16 cellular contexts compared by ENCODE assay signal in genomic region chr9:99955606-99956005, GRCh38. TPM values are rescaled to one million over a fixed set of nuclear protein-coding genes. Genes with fewer than 3 reads are reported as not detected.
DNase-seq lines count a peak whose midpoint lies in the region; ATAC-seq and TF ChIP-seq lines count a peak whose summit lies in the region.
"Had no signal": no experiment of that assay in that cellular context is flagged by ENCODE, and none has a peak within 500 bp of the region (broad histone marks: within the 10 kb centered on the region; RNA-seq: fewer than 3 reads in every experiment).

No MANE protein-coding gene starts in this region.

- TF ChIP-seq CTCF in GM13976 (IDR thresholded peaks at IDR 0.05; ENCODE audit: borderline replicate concordance, control extremely low read depth, extremely low read depth, insufficient read depth, missing control alignments): no peak

- H3K36me3 Mint-ChIP-seq in activated T-cell treated with anti-CD3 and anti-CD28 coated beads, Interleukin-2, amount 50 U/mL, for 4 hours (ENCODE audit: insufficient read depth): peaks cover 27% of the 10 kb centered on the region
- H3K36me3 Mint-ChIP-seq in activated naive CD8-positive, alpha-beta T cell treated with anti-CD3 and anti-CD28 coated beads, Interleukin-2, amount 50 U/mL, for 24 hours (ENCODE audit: low read depth): peaks cover 32% of the 10 kb centered on the region
- H3K36me3 Mint-ChIP-seq in CD4-positive, alpha-beta memory T cell: peaks cover 42 to 44% of the 10 kb centered on the region in 2 donors

- H3K4me3 ChIP-seq in CD4-positive, alpha-beta memory T cell (ENCODE audit: low read length in 2 of 2): no peak overlapping the region
- H3K4me3 ChIP-seq: BLaER1, Peyer's patch had no signal

- no peaks in the 10 kb centered on the region for H3K27me3 Mint-ChIP-seq in activated T-cell treated with anti-CD3 and anti-CD28 coated beads, Interleukin-2, amount 50 U/mL, for 4 hours (ENCODE audit: low read depth)
- no peaks in the 10 kb centered on the region for H3K27me3 Mint-ChIP-seq in activated naive CD8-positive, alpha-beta T cell treated with anti-CD3 and anti-CD28 coated beads, Interleukin-2, amount 50 U/mL, for 24 hours
- no peaks in the 10 kb centered on the region for H3K27me3 Mint-ChIP-seq in stimulated activated naive CD8-positive, alpha-beta T cell treated with anti-CD3 and anti-CD28 coated beads, Interleukin-15, amount 100 ng/mL, for 72 hours
- H3K27me3 Mint-ChIP-seq in CD4-positive, alpha-beta memory T cell: no peaks in the 10 kb centered on the region

- CTCF ChIA-PET in CD4-positive, alpha-beta memory T cell (lab: Charles Lee; ENCODE audit: partially characterized antibody): no interaction called here

- peaks cover 17% of the 10 kb centered on the region for H3K4me1 Mint-ChIP-seq in activated T-cell treated with anti-CD3 and anti-CD28 coated beads, Interleukin-2, amount 50 U/mL, for 4 hours (ENCODE audit: low read depth)
- peaks cover 27% of the 10 kb centered on the region for H3K4me1 Mint-ChIP-seq in activated naive CD8-positive, alpha-beta T cell treated with anti-CD3 and anti-CD28 coated beads, Interleukin-2, amount 50 U/mL, for 24 hours
- H3K4me1 Mint-ChIP-seq in stimulated activated naive CD8-positive, alpha-beta T cell treated with anti-CD3 and anti-CD28 coated beads, Interleukin-15, amount 100 ng/mL, for 72 hours: peaks cover 23% of the 10 kb centered on the region
- peaks cover 11 to 19% (median 17%) of the 10 kb centered on the region in 4 donors for H3K4me1 Mint-ChIP-seq in CD4-positive, alpha-beta memory T cell
- H3K4me1 Mint-ChIP-seq: H9 had no signal

- peak overlapping the region; percentile 57 for H3K27ac Mint-ChIP-seq in activated naive CD8-positive, alpha-beta T cell treated with anti-CD3 and anti-CD28 coated beads, Interleukin-2, amount 50 U/mL, for 24 hours
- peak overlapping the region in 1 of 2 donors; percentile 76 for H3K27ac Mint-ChIP-seq in stimulated activated naive CD8-positive, alpha-beta T cell treated with anti-CD3 and anti-CD28 coated beads, Interleukin-15, amount 100 ng/mL, for 72 hours
- H3K27ac Mint-ChIP-seq in CD4-positive, alpha-beta memory T cell: peak overlapping the region in 1 of 7 donors; percentile 25

- H3K4me3 Mint-ChIP-seq in activated T-cell treated with anti-CD3 and anti-CD28 coated beads, Interleukin-2, amount 50 U/mL, for 4 hours: no peak overlapping the region
- H3K4me3 Mint-ChIP-seq in activated naive CD8-positive, alpha-beta T cell treated with anti-CD3 and anti-CD28 coated beads, Interleukin-2, amount 50 U/mL, for 24 hours: peak overlapping the region; percentile 32
- H3K4me3 Mint-ChIP-seq in stimulated activated naive CD8-positive, alpha-beta T cell treated with anti-CD3 and anti-CD28 coated beads, Interleukin-15, amount 100 ng/mL, for 72 hours: peak overlapping the region; percentile 29 to 32
- peak overlapping the region in 1 of 8 donors; percentile 21 for H3K4me3 Mint-ChIP-seq in CD4-positive, alpha-beta memory T cell
- H3K4me3 Mint-ChIP-seq: H9 had no signal

- H3K4me1 ChIP-seq in CD4-positive, alpha-beta memory T cell (ENCODE audit: insufficient read depth, low read length): peaks cover 7% of the 10 kb centered on the region
- H3K4me1 ChIP-seq: BLaER1, Peyer's patch had no signal

- H3K27ac ChIP-seq in CD4-positive, alpha-beta memory T cell (ENCODE audit: low read depth, low read length): no peak overlapping the region
- H3K27ac ChIP-seq: BLaER1, Peyer's patch had no signal

- no peak for DNase-seq in activated T-cell treated with anti-CD3 and anti-CD28 coated beads, Interleukin-2, amount 50 U/mL, for 4 hours
- no peak for DNase-seq in activated T-cell treated with anti-CD3 and anti-CD28 coated beads, Interleukin-2, amount 50 U/mL, for 1 hour
- DNase-seq in GM13976 (ENCODE audit: low spot score) (peak; percentile 9), NCI-H1436 treated with DMSO at 0.1 percent for 48 hours (lab: John Stamatoyannopoulos, UW) (no peak)
- no peak for DNase-seq in activated naive CD8-positive, alpha-beta T cell treated with anti-CD3 and anti-CD28 coated beads, Interleukin-2, amount 50 U/mL, for 24 hours
- DNase-seq in stimulated activated naive CD8-positive, alpha-beta T cell treated with anti-CD3 and anti-CD28 coated beads, Interleukin-15, amount 100 ng/mL, for 72 hours: no peak
- DNase-seq in CD4-positive, alpha-beta memory T cell: no peak
- DNase-seq: H9; KG1; NCI-H1105 treated with DMSO at 0.1 percent for 48 hours; NCI-H1694 treated with DMSO at 0.1 percent for 48 hours; NCI-H510A; NCI-H748 treated with DMSO at 0.1 percent for 48 hours; NK-92 treated with Interleukin-12 subunit alpha and Interleukin-12 subunit beta, amount 100 ng/mL, for 24 hours; Peyer's patch had no signal

- ATAC-seq in activated T-cell treated with anti-CD3 and anti-CD28 coated beads, Interleukin-2, amount 50 U/mL, for 4 hours: peak; percentile 65 to 69
- ATAC-seq in activated naive CD8-positive, alpha-beta T cell treated with anti-CD3 and anti-CD28 coated beads, Interleukin-2, amount 50 U/mL, for 24 hours: peak; percentile 86
- peak; percentile 63 for ATAC-seq in stimulated activated naive CD8-positive, alpha-beta T cell treated with anti-CD3 and anti-CD28 coated beads, Interleukin-15, amount 100 ng/mL, for 72 hours

- no peaks in the 10 kb centered on the region for H3K27me3 ChIP-seq in CD4-positive, alpha-beta memory T cell (ENCODE audit: insufficient read depth, low read length)
- H3K27me3 ChIP-seq: BLaER1, Peyer's patch had no signal

- peaks cover 12% of the 10 kb centered on the region for H3K36me3 ChIP-seq in CD4-positive, alpha-beta memory T cell (ENCODE audit: insufficient read depth, low read length)

- in situ Hi-C loops in GM13976 (cut with MboI; ENCODE audit: low sequenced_read_pairs, unreplicated experiment): no loop called here

- no peaks in the 10 kb centered on the region for H3K9me3 ChIP-seq in CD4-positive, alpha-beta memory T cell (ENCODE audit: control insufficient read depth in 1 of 2, low read length in 2 of 2)
- H3K9me3 ChIP-seq: Peyer's patch had no signal

- intact Hi-C loops in CD4-positive, alpha-beta memory T cell (cut with micrococcal nuclease): no loop called here

- no peaks in the 10 kb centered on the region for H3K9me3 Mint-ChIP-seq in activated T-cell treated with anti-CD3 and anti-CD28 coated beads, Interleukin-2, amount 50 U/mL, for 4 hours
- H3K9me3 Mint-ChIP-seq in activated naive CD8-positive, alpha-beta T cell treated with anti-CD3 and anti-CD28 coated beads, Interleukin-2, amount 50 U/mL, for 24 hours: no peaks in the 10 kb centered on the region
- H3K9me3 Mint-ChIP-seq in stimulated activated naive CD8-positive, alpha-beta T cell treated with anti-CD3 and anti-CD28 coated beads, Interleukin-15, amount 100 ng/mL, for 72 hours: no peaks in the 10 kb centered on the region
- peaks cover 0 to 1% (median 0%) of the 10 kb centered on the region in 8 donors for H3K9me3 Mint-ChIP-seq in CD4-positive, alpha-beta memory T cell
- H3K9me3 Mint-ChIP-seq: H9 had no signal

- POLR2A ChIA-PET in CD4-positive, alpha-beta memory T cell (lab: Charles Lee; ENCODE audit: partially characterized antibody): no interaction called here

RNA-seq across cellular contexts. Expression of gene STX17, which starts 49.2 kb away (rescaled TPM):
- 10 to 100 TPM; 16.4 to 18.5 (median 18.2) TPM for total RNA-seq in activated T-cell treated with anti-CD3 and anti-CD28 coated beads, Interleukin-2, amount 50 U/mL, for 4 hours
- total RNA-seq in CD4-positive, alpha-beta memory T cell: 10 to 100 TPM; 52.2 to 61.5 TPM
- polyA plus RNA-seq in CD4-positive, alpha-beta memory T cell: 10 to 100 TPM; 18.8 to 30.0 TPM
